ENCODE assay signal across 3 cellular contexts in genomic region chr15:43802676-43803075, GRCh38. TPM values are rescaled to one million over a fixed set of nuclear protein-coding genes. Genes with fewer than 3 reads are reported as not detected.
"Had no signal": no experiment of that assay in that cellular context is flagged by ENCODE, and none has a peak within 500 bp of the region (broad histone marks: within the 10 kb centered on the region; RNA-seq: fewer than 3 reads in every experiment).

No MANE protein-coding gene starts in this region.

RNA-seq across cellular contexts. Expression of gene SERINC4, which starts 2.7 kb away (rescaled TPM):
- total RNA-seq: GM23338, H1, HepG2 had no signal
- polyA plus RNA-seq: GM23338, HepG2 had no signal
